34 cellular contexts compared by ENCODE assay signal in genomic region chr2:240737958-240738357, GRCh38. TPM values are rescaled to one million over a fixed set of nuclear protein-coding genes. Genes with fewer than 3 reads are reported as not detected.
"Had no signal": no experiment of that assay in that cellular context is flagged by ENCODE, and none has a peak within 500 bp of the region (broad histone marks: within the 10 kb centered on the region; RNA-seq: fewer than 3 reads in every experiment).

No MANE protein-coding gene starts in this region.

- ATAC-seq: activated CD8-positive, alpha-beta T cell treated with anti-CD3 and anti-CD28 coated beads for 36 hours; activated naive CD4-positive, alpha-beta T cell treated with anti-CD3 and anti-CD28 coated beads, Interleukin-2, amount 50 U/mL, for 72 hours; activated T-cell treated with anti-CD3 and anti-CD28 coated beads, Interleukin-2, amount 50 U/mL, for 4 hours; activated T-cell treated with anti-CD3 and anti-CD28 coated beads, Interleukin-2, amount 50 U/mL, for 72 hours; activated T-helper 17 cell treated with anti-CD3 and anti-CD28 coated beads, Interleukin-2, amount 50 U/mL, for 72 hours had no signal

- H3K9me3 ChIP-seq: adrenal gland, ascending aorta had no signal

- H3K4me3 ChIP-seq: adrenal gland, ascending aorta had no signal

- H3K27me3 ChIP-seq: adrenal gland, ascending aorta had no signal

- FAIRE-seq: bronchial epithelial cell, TTC549 had no signal

- H3K27ac ChIP-seq: ascending aorta, VCaP had no signal

- DNase-seq: activated B cell treated with CpG ODN at 0.5 μM for 24 hours; activated CD4-positive, alpha-beta memory T cell treated with anti-CD3 and anti-CD28 coated beads for 36 hours; activated CD4-positive, alpha-beta T cell treated with anti-CD3 and anti-CD28 coated beads for 4 hours; activated CD4-positive, alpha-beta T cell treated with anti-CD3 and anti-CD28 coated beads, Interleukin-2, amount 10 ng/mL, durations not matched to agents 24 days and 14 days; activated CD4-positive, alpha-beta T cell treated with anti-CD3 and anti-CD28 coated beads, Interleukin-2, amount 50 U/mL, for 1 hour; activated CD4-positive, alpha-beta T cell treated with anti-CD3 and anti-CD28 coated beads, Interleukin-2, amount 50 U/mL, for 4 hours; activated CD4-positive, CD25-positive, alpha-beta regulatory T cell treated with anti-CD3 and anti-CD28 coated beads, Interleukin-2, amount 50 U/mL, for 72 hours; activated CD8-positive, alpha-beta memory T cell treated with anti-CD3 and anti-CD28 coated beads, Interleukin-2, amount 50 U/mL, for 4 hours; activated CD8-positive, alpha-beta T cell treated with anti-CD3 and anti-CD28 coated beads for 36 hours; activated effector memory CD4-positive, alpha-beta T cell treated with anti-CD3 and anti-CD28 coated beads, Interleukin-2, amount 50 U/mL, for 16 hours; activated gamma-delta T cell treated with Interleukin-2 at 50 U/mL for 16 hours; activated naive CD4-positive, alpha-beta T cell; activated naive CD4-positive, alpha-beta T cell treated with anti-CD3 and anti-CD28 coated beads for 36 hours; activated naive CD4-positive, alpha-beta T cell treated with anti-CD3 and anti-CD28 coated beads, Interleukin-2, amount 50 U/mL, for 16 hours; activated naive CD8-positive, alpha-beta T cell treated with anti-CD3 and anti-CD28 coated beads for 36 hours; activated T-cell treated with anti-CD3 and anti-CD28 coated beads for 4 hours; activated T-cell treated with anti-CD3 and anti-CD28 coated beads, Interleukin-2, amount 50 U/mL, for 1 hour; activated T-cell treated with anti-CD3 and anti-CD28 coated beads, Interleukin-2, amount 50 U/mL, for 4 hours; activated T-cell treated with anti-CD3 and anti-CD28 coated beads, Interleukin-2, amount 50 U/mL, for 72 hours; amniotic stem cell; central memory CD4-positive, alpha-beta T cell; T-helper 2 cell; T-helper 9 cell had no signal

- H3K36me3 ChIP-seq: adrenal gland, ascending aorta had no signal

- H3K4me1 ChIP-seq: adrenal gland, ascending aorta had no signal

RNA-seq across cellular contexts. Expression of gene AQP12A, which starts 46.3 kb away (rescaled TPM):
- total RNA-seq: activated B cell treated with CpG ODN at 0.5 μM for 24 hours; activated CD4-positive, alpha-beta memory T cell treated with anti-CD3 and anti-CD28 coated beads for 36 hours; activated CD4-positive, alpha-beta T cell treated with anti-CD3 and anti-CD28 coated beads, Interleukin-2, amount 10 ng/mL, durations not matched to agents 24 days and 14 days; activated CD8-positive, alpha-beta memory T cell treated with anti-CD3 and anti-CD28 coated beads for 36 hours; activated CD8-positive, alpha-beta T cell treated with anti-CD3 and anti-CD28 coated beads for 36 hours; activated naive CD4-positive, alpha-beta T cell treated with anti-CD3 and anti-CD28 coated beads for 36 hours; activated naive CD4-positive, alpha-beta T cell treated with anti-CD3 and anti-CD28 coated beads, Interleukin-2, amount 50 U/mL, for 72 hours; activated naive CD8-positive, alpha-beta T cell treated with anti-CD3 and anti-CD28 coated beads for 36 hours; activated T-cell treated with anti-CD3 and anti-CD28 coated beads, Interleukin-2, amount 50 U/mL, for 4 hours; activated T-cell treated with anti-CD3 and anti-CD28 coated beads, Interleukin-2, amount 50 U/mL, for 72 hours; activated T-helper 1 cell treated with anti-CD3 and anti-CD28 coated beads, Interleukin-12 subunit alpha, Interleukin-12 subunit beta, Interleukin-2, Interleukin-4 antibody, amounts not matched to agents 30 ng/mL and 10 ng/mL and 1 ng/mL, durations not matched to agents 14 hours and 24 hours and 36 hours; activated T-helper 17 cell treated with anti-CD3 and anti-CD28 coated beads, Interleukin-2, amount 50 U/mL, for 72 hours; adrenal gland; ascending aorta; bronchial epithelial cell; cardiac septum; cerebellum had no signal
- polyA plus RNA-seq: adrenal gland had no signal

RNA-seq across cellular contexts. Expression of gene AQP12B, which starts 55.3 kb away (rescaled TPM):
- total RNA-seq: activated B cell treated with CpG ODN at 0.5 μM for 24 hours; activated CD4-positive, alpha-beta memory T cell treated with anti-CD3 and anti-CD28 coated beads for 36 hours; activated CD4-positive, alpha-beta T cell treated with anti-CD3 and anti-CD28 coated beads, Interleukin-2, amount 10 ng/mL, durations not matched to agents 24 days and 14 days; activated CD8-positive, alpha-beta memory T cell treated with anti-CD3 and anti-CD28 coated beads for 36 hours; activated CD8-positive, alpha-beta T cell treated with anti-CD3 and anti-CD28 coated beads for 36 hours; activated naive CD4-positive, alpha-beta T cell treated with anti-CD3 and anti-CD28 coated beads for 36 hours; activated naive CD4-positive, alpha-beta T cell treated with anti-CD3 and anti-CD28 coated beads, Interleukin-2, amount 50 U/mL, for 72 hours; activated naive CD8-positive, alpha-beta T cell treated with anti-CD3 and anti-CD28 coated beads for 36 hours; activated T-cell treated with anti-CD3 and anti-CD28 coated beads, Interleukin-2, amount 50 U/mL, for 4 hours; activated T-cell treated with anti-CD3 and anti-CD28 coated beads, Interleukin-2, amount 50 U/mL, for 72 hours; activated T-helper 1 cell treated with anti-CD3 and anti-CD28 coated beads, Interleukin-12 subunit alpha, Interleukin-12 subunit beta, Interleukin-2, Interleukin-4 antibody, amounts not matched to agents 30 ng/mL and 10 ng/mL and 1 ng/mL, durations not matched to agents 14 hours and 24 hours and 36 hours; activated T-helper 17 cell treated with anti-CD3 and anti-CD28 coated beads, Interleukin-2, amount 50 U/mL, for 72 hours; adrenal gland; ascending aorta; bronchial epithelial cell; cardiac septum; cerebellum had no signal
